In genomic region chr9:126722922-126723806, GRCh38 we compare ENCODE assay signal across 8 cellular contexts.
A peak's percentile ranks its signal among the peaks of the same experiment; 100 is the strongest.
DNase-seq lines count a peak whose midpoint lies in the region; ATAC-seq and TF ChIP-seq lines count a peak whose summit lies in the region.

No MANE protein-coding gene starts in this region.

- no peak overlapping the region for H3K27ac ChIP-seq in ACC112 (ENCODE audit: low read depth, low read length)

- peak overlapping the region; percentile 86 to 98 (median 92) for H3K4me3 Mint-ChIP-seq in IgD-negative memory B cell

- no peaks in the 10 kb centered on the region for H3K36me3 ChIP-seq in ACC112 (ENCODE audit: insufficient read depth, low read length)

- H3K27me3 ChIP-seq in ACC112 (ENCODE audit: insufficient read depth, low read length) (peaks cover 35% of the 10 kb centered on the region), mononuclear cell (ENCODE audit: insufficient read depth, low read length) (no peaks in the 10 kb centered on the region)

- no peak for TF ChIP-seq CTCF in choroid plexus epithelial cell (conservative IDR thresholded peaks at IDR 0.05; ENCODE audit: low read depth, low read length)

- peak; percentile 72 for DNase-seq in activated CD4-positive, CD25-positive, alpha-beta regulatory T cell treated with anti-CD3 and anti-CD28 coated beads, Interleukin-2, amount 50 U/mL, for 72 hours
- peak; percentile 48 for DNase-seq in choroid plexus epithelial cell (ENCODE audit: low read depth)
- DNase-seq in stimulated activated CD8-positive, alpha-beta memory T cell treated with anti-CD3 and anti-CD28 coated beads, Interleukin-7, amount 100 ng/mL, for 1 hour (ENCODE audit: low read depth in 2 of 2): peak; percentile 43 to 51
- DNase-seq in putamen (ENCODE audit: low spot score): no peak

- H2AFZ ChIP-seq in ACC112 (ENCODE audit: low read length, unreplicated experiment): peak overlapping the region; percentile 92

- peak overlapping the region; percentile 93 to 95 (median 93) for H3K27ac Mint-ChIP-seq in IgD-negative memory B cell

- H3K4me1 ChIP-seq in ACC112 (ENCODE audit: control insufficient read depth, insufficient read depth, low read length, unreplicated experiment): peaks cover 5% of the 10 kb centered on the region
- peaks cover 45% of the 10 kb centered on the region for H3K4me1 ChIP-seq in mononuclear cell (ENCODE audit: insufficient read depth, low read length)

- no peaks in the 10 kb centered on the region for H3K27me3 Mint-ChIP-seq in IgD-negative memory B cell

- H3K4me1 Mint-ChIP-seq in IgD-negative memory B cell: peaks cover 30 to 35% (median 33%) of the 10 kb centered on the region in 3 donors

- H3K9me3 ChIP-seq in mononuclear cell (ENCODE audit: low read depth, low read length): no peaks in the 10 kb centered on the region

- H3K36me3 Mint-ChIP-seq in IgD-negative memory B cell: peaks cover 2% of the 10 kb centered on the region

- H3K9me3 Mint-ChIP-seq in IgD-negative memory B cell: no peaks in the 10 kb centered on the region

- ATAC-seq in GM19023 (IDR thresholded peaks at IDR 0.05; ENCODE audit: unreplicated experiment): peak; percentile 45

- H3K79me2 ChIP-seq in ACC112 (ENCODE audit: control insufficient read depth, insufficient read depth, low read length, unreplicated experiment): no peaks in the 10 kb centered on the region

- H3K4me3 ChIP-seq in ACC112 (ENCODE audit: low read depth, low read length) (peak overlapping the region; percentile 74), choroid plexus epithelial cell (ENCODE audit: low read depth, low read length) (peak overlapping the region; percentile 60), mononuclear cell (ENCODE audit: low read length) (peak overlapping the region; percentile 55)
